8 cellular contexts compared by ENCODE assay signal in the genomic region with DNA sequence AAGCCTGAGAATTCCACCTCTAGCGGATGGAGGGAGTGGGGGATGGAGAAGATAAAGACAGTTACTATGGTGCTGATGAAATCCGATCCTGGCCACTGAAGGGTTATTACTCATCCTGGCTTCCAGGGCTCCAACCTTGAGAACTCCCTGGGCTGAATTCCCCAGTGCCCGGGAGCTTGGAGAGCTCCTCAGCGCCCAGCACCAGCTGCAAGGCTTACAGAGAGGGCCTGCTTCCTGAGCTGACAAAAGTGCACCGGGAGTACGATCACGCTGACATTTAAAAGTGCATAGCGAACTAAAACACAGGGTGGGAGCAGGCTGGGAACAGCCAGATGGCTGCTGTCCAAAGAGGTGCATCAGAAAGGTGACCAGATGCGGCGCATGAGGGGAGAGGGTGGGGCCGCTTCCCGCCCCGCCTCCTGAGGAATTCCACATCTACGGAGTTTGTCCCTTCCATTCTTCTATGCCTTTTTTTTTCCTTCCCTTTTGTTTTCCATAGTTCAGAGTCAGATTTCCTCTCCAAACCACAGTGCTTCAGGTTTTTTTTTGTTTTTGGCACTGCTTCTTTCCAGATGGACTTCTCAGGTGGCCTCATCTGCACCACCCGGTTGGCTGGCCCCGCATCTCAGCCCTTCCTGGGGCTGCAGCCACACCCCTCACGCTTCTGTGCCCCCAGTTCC.
DNase-seq lines count a peak whose midpoint lies in the region; ATAC-seq, FAIRE-seq and TF ChIP-seq lines count a peak whose summit lies in the region.

No MANE protein-coding gene starts in this region.

- POLR2A ChIA-PET in HepG2 (lab: Yijun Ruan, JAX), result interaction anchor here (1.5 kb wide), 1 partner anchor 473 kb away, joined by 3 read pairs; a partner anchor contains a TSS

- no peak for TF ChIP-seq RAD21 in HepG2 (CRISPR knock-in tag; IDR thresholded peaks at IDR 0.05)

- no peaks in the 10 kb centered on the region for H4K20me1 ChIP-seq in HepG2 (ENCODE audit: insufficient read depth, low read length)

- no peaks in the 10 kb centered on the region for H3K9me3 ChIP-seq in HepG2 (ENCODE audit: low read length)

- H3K4me3 ChIP-seq in HepG2 (replicated peaks in 1 of 3; ENCODE audit: insufficient read depth in 1 of 3, low read depth in 2 of 3, low read length in 3 of 3), result peak overlapping the region; percentile 33 to 66 (median 44)

- FAIRE-seq in HepG2 (lab: Jason Lieb, UNC), result peak; percentile 40
- FAIRE-seq in urothelium cell line (lab: Jason Lieb, UNC), result no peak

- H3K27me3 ChIP-seq in HepG2 (ENCODE audit: control insufficient read depth in 1 of 2, insufficient read depth in 2 of 2, low read length in 2 of 2), result no peaks in the 10 kb centered on the region

- DNase-seq in Daoy (ENCODE audit: low read depth), result peak; percentile 91
- peak; percentile 87 for DNase-seq in NCI-H2227 (lab: John Stamatoyannopoulos, UW; ENCODE audit: unreplicated experiment)
- DNase-seq in cerebellum (ENCODE audit: low spot score), result peak; percentile 24
- peak; percentile 70 for DNase-seq in HepG2 (ENCODE audit: low spot score)
- DNase-seq in urothelium cell line (ENCODE audit: low spot score), result peak; percentile 87
- DNase-seq in stimulated activated CD8-positive, alpha-beta memory T cell treated with anti-CD3 and anti-CD28 coated beads, Interleukin-4, amount 100 ng/mL, for 48 hours, result no peak
- no peak for DNase-seq in activated naive CD8-positive, alpha-beta T cell treated with anti-CD3 and anti-CD28 coated beads, Interleukin-2, amount 50 U/mL, for 24 hours

- H3K27ac ChIP-seq in HepG2 (ENCODE audit: extremely low read length, insufficient read depth, low read length), result no peak overlapping the region

- WGBS in HepG2 (ENCODE audit: low lambda C conversion rate), result 2% methylated on average over 12 of the region's 17 CpGs

- no TSS peak for BruUV-seq in HepG2 (replicated peaks; lab: Mats Ljungman, UMichigan)

- no peaks in the 10 kb centered on the region for H3K79me2 ChIP-seq in HepG2 (ENCODE audit: insufficient read depth, low read length)

- H3K4me3 Mint-ChIP-seq in activated naive CD8-positive, alpha-beta T cell treated with anti-CD3 and anti-CD28 coated beads, Interleukin-2, amount 50 U/mL, for 24 hours, result no peak overlapping the region

- CTCF ChIA-PET in HepG2 (lab: Yijun Ruan, JAX; ENCODE audit: low intra/inter-chr PET ratio, low total read pairs), result no interaction called here

- in situ Hi-C loops in HepG2 (cut with HindIII; ENCODE audit: extremely low pct_ligation_motif_present, low pct_unique_long_range_greater_than_20kb), result no loop called here

- H3K9ac ChIP-seq in HepG2 (ENCODE audit: insufficient read depth, low read depth, low read length), result no peak overlapping the region

- H3K4me1 ChIP-seq in HepG2 (ENCODE audit: insufficient read depth, low read length), result peaks cover 77% of the 10 kb centered on the region

- no peak overlapping the region for H3K27ac Mint-ChIP-seq in activated naive CD8-positive, alpha-beta T cell treated with anti-CD3 and anti-CD28 coated beads, Interleukin-2, amount 50 U/mL, for 24 hours

- TF ChIP-seq CTCF in HepG2 (CRISPR knock-in tag; IDR thresholded peaks at IDR 0.05), result no peak

- no peak for TF ChIP-seq POLR2A in HepG2 (IDR thresholded peaks at IDR 0.05; ENCODE audit: insufficient read depth in 1 of 2, low read depth in 2 of 2, low read length in 2 of 2)

- peak overlapping the region; percentile 83 for H3K4me2 ChIP-seq in HepG2 (ENCODE audit: low read depth, low read length)

- ATAC-seq in HepG2, result peak; percentile 39
- ATAC-seq in activated naive CD8-positive, alpha-beta T cell treated with anti-CD3 and anti-CD28 coated beads, Interleukin-2, amount 50 U/mL, for 24 hours, result no peak
- ATAC-seq in HG03039 (IDR thresholded peaks at IDR 0.05; ENCODE audit: unreplicated experiment), result no peak

- H3K27me3 Mint-ChIP-seq in activated naive CD8-positive, alpha-beta T cell treated with anti-CD3 and anti-CD28 coated beads, Interleukin-2, amount 50 U/mL, for 24 hours, result peaks cover 5% of the 10 kb centered on the region

- intact Hi-C loops in HepG2 (cut with micrococcal nuclease; ENCODE audit: unreplicated experiment), result no loop called here

- TF ChIP-seq EP300 in HepG2 (IDR thresholded peaks at IDR 0.05; ENCODE audit: low read depth in 2 of 2, low read length in 2 of 2) (no peak), HepG2 (CRISPR knock-in tag; IDR thresholded peaks at IDR 0.05; ENCODE audit: borderline replicate concordance) (no peak)

- no peaks in the 10 kb centered on the region for H3K9me3 Mint-ChIP-seq in activated naive CD8-positive, alpha-beta T cell treated with anti-CD3 and anti-CD28 coated beads, Interleukin-2, amount 50 U/mL, for 24 hours

- no peaks in the 10 kb centered on the region for H3K36me3 ChIP-seq in HepG2 (replicated peaks in 1 of 2; ENCODE audit: control insufficient read depth in 1 of 2, insufficient read depth in 2 of 2, low read length in 2 of 2)

- no peaks in the 10 kb centered on the region for H3K36me3 Mint-ChIP-seq in activated naive CD8-positive, alpha-beta T cell treated with anti-CD3 and anti-CD28 coated beads, Interleukin-2, amount 50 U/mL, for 24 hours (ENCODE audit: low read depth)

- H2AFZ ChIP-seq in HepG2 (ENCODE audit: low read length), result no peak overlapping the region

- H3K4me1 Mint-ChIP-seq in activated naive CD8-positive, alpha-beta T cell treated with anti-CD3 and anti-CD28 coated beads, Interleukin-2, amount 50 U/mL, for 24 hours, result peaks cover 7% of the 10 kb centered on the region

TF ChIP-seq in HepG2, 621 proteins besides CTCF, POLR2A, EP300 and RAD21 (continues in another document):
- TF ChIP-seq NRL (CRISPR knock-in tag; IDR thresholded peaks at IDR 0.05; ENCODE audit: borderline replicate concordance), result no peak
- TF ChIP-seq ZFP36L1 (CRISPR knock-in tag; IDR thresholded peaks at IDR 0.05), result no peak
- TF ChIP-seq ZSCAN31 (CRISPR knock-in tag; IDR thresholded peaks at IDR 0.05; ENCODE audit: low read depth), result no peak
- TF ChIP-seq, protein P1, sequence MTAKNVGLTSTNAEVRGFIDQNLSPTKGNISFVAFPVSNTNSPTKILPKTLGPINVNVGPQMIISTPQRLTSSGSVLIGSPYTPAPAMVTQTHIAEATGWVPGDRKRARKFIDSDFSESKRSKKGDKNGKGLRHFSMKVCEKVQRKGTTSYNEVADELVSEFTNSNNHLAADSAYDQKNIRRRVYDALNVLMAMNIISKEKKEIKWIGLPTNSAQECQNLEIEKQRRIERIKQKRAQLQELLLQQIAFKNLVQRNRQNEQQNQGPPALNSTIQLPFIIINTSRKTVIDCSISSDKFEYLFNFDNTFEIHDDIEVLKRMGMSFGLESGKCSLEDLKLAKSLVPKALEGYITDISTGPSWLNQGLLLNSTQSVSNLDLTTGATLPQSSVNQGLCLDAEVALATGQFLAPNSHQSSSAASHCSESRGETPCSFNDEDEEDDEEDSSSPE (CRISPR knock-in tag; IDR thresholded peaks at IDR 0.05), result no peak
- TF ChIP-seq, protein P2, sequence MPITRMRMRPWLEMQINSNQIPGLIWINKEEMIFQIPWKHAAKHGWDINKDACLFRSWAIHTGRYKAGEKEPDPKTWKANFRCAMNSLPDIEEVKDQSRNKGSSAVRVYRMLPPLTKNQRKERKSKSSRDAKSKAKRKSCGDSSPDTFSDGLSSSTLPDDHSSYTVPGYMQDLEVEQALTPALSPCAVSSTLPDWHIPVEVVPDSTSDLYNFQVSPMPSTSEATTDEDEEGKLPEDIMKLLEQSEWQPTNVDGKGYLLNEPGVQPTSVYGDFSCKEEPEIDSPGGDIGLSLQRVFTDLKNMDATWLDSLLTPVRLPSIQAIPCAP (CRISPR knock-in tag; IDR thresholded peaks at IDR 0.05; ENCODE audit: low read depth), result no peak
- peak; percentile 48; the same call in 1 of the 2 replicates for TF ChIP-seq MAZ (IDR thresholded peaks at IDR 0.05; ENCODE audit: borderline replicate concordance, low read depth, low read length)
- TF ChIP-seq MAZ (CRISPR knock-in tag; IDR thresholded peaks at IDR 0.05; ENCODE audit: low read depth), result no peak
- no peak for TF ChIP-seq ZNF235 (CRISPR knock-in tag; IDR thresholded peaks at IDR 0.05; ENCODE audit: borderline replicate concordance)
- TF ChIP-seq ZNF143 (CRISPR knock-in tag; IDR thresholded peaks at IDR 0.05), result no peak
- TF ChIP-seq, protein P3, sequence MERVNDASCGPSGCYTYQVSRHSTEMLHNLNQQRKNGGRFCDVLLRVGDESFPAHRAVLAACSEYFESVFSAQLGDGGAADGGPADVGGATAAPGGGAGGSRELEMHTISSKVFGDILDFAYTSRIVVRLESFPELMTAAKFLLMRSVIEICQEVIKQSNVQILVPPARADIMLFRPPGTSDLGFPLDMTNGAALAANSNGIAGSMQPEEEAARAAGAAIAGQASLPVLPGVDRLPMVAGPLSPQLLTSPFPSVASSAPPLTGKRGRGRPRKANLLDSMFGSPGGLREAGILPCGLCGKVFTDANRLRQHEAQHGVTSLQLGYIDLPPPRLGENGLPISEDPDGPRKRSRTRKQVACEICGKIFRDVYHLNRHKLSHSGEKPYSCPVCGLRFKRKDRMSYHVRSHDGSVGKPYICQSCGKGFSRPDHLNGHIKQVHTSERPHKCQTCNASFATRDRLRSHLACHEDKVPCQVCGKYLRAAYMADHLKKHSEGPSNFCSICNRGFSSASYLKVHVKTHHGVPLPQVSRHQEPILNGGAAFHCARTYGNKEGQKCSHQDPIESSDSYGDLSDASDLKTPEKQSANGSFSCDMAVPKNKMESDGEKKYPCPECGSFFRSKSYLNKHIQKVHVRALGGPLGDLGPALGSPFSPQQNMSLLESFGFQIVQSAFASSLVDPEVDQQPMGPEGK (CRISPR knock-in tag; IDR thresholded peaks at IDR 0.05), result peak; percentile 49; the same call in 1 of the 2 replicates
- TF ChIP-seq CAMTA2 (CRISPR knock-in tag; IDR thresholded peaks at IDR 0.05; ENCODE audit: borderline replicate concordance), result no peak
- TF ChIP-seq TEAD3 (CRISPR knock-in tag; optimal IDR thresholded peaks at IDR 0.05; ENCODE audit: borderline replicate concordance), result peak; percentile 22
- no peak for TF ChIP-seq ZBTB20 (CRISPR knock-in tag; IDR thresholded peaks at IDR 0.05; ENCODE audit: borderline replicate concordance, low read depth)
- TF ChIP-seq ZFP1 (CRISPR knock-in tag; IDR thresholded peaks at IDR 0.05), result no peak
- no peak for TF ChIP-seq FLYWCH1 (CRISPR knock-in tag; IDR thresholded peaks at IDR 0.05)
- TF ChIP-seq ZNF383 (CRISPR knock-in tag; IDR thresholded peaks at IDR 0.05; ENCODE audit: borderline replicate concordance), result no peak
- no peak for TF ChIP-seq ZFP36L2 (CRISPR knock-in tag; IDR thresholded peaks at IDR 0.05)

Comparison
In these comparisons a context has a peak if more than half of its experiments do, and no peak if none do; other contexts are left out.
1. DNase-seq: peak in Daoy (single experiment), NCI-H2227 (single experiment), cerebellum (single experiment), HepG2 (single experiment) and urothelium cell line (single experiment); none in stimulated activated CD8-positive, alpha-beta memory T cell treated with anti-CD3 and anti-CD28 coated beads, Interleukin-4, amount 100 ng/mL, for 48 hours (single experiment) and activated naive CD8-positive, alpha-beta T cell treated with anti-CD3 and anti-CD28 coated beads, Interleukin-2, amount 50 U/mL, for 24 hours (single experiment).